24 cellular contexts compared by ENCODE assay signal in genomic region chr15:68375191-68375631, GRCh38. TPM values are rescaled to one million over a fixed set of nuclear protein-coding genes. Genes with fewer than 3 reads are reported as not detected.
DNase-seq lines count a peak whose midpoint lies in the region; ATAC-seq and TF ChIP-seq lines count a peak whose summit lies in the region.
"Had no signal": no experiment of that assay in that cellular context is flagged by ENCODE, and none has a peak within 500 bp of the region (broad histone marks: within the 10 kb centered on the region; RNA-seq: fewer than 3 reads in every experiment).

No MANE protein-coding gene starts in this region.

- DNase-seq in GM23338 (ENCODE audit: low spot score), result no peak
- DNase-seq in left lobe of liver (ENCODE audit: low spot score), result peak; percentile 31
- DNase-seq in posterior vena cava (ENCODE audit: low spot score), result peak; percentile 76
- no peak for DNase-seq in CD8-positive, alpha-beta memory T cell
- DNase-seq: activated CD4-positive, alpha-beta memory T cell treated with anti-CD3 and anti-CD28 coated beads for 36 hours; activated CD4-positive, CD25-positive, alpha-beta regulatory T cell; central memory CD4-positive, alpha-beta T cell; dermis blood vessel endothelial cell; esophagus squamous epithelium; foreskin keratinocyte; HCEC 1CT; heart right ventricle; NCI-H1417; NCI-H2029; NCI-H510A treated with DMSO at 0.1 percent for 48 hours; small intestine; stimulated activated naive B cell treated with anti-CD40 and anti-IgM and Interleukin-4, amounts not matched to agents 10 μg/mL and 1 μg/mL and 100 μg/mL, for 72 hours; substantia nigra; T-helper 1 cell had no signal

- H3K36me3 ChIP-seq in GM23338 (ENCODE audit: insufficient read depth) (no peaks in the 10 kb centered on the region), Loucy (ENCODE audit: insufficient read depth, low read length) (no peaks in the 10 kb centered on the region)
- no peaks in the 10 kb centered on the region for H3K36me3 ChIP-seq in CD8-positive, alpha-beta memory T cell (ENCODE audit: insufficient read depth, low read length)
- H3K36me3 ChIP-seq: esophagus squamous epithelium, heart right ventricle had no signal

- H3K9me3 ChIP-seq in Loucy (ENCODE audit: insufficient read depth, low read depth, low read length), result no peaks in the 10 kb centered on the region
- no peaks in the 10 kb centered on the region for H3K9me3 ChIP-seq in CD8-positive, alpha-beta memory T cell (ENCODE audit: low read length)
- H3K9me3 ChIP-seq: esophagus squamous epithelium, heart right ventricle had no signal

- H3K79me2 ChIP-seq in GM23338 (replicated peaks; ENCODE audit: insufficient read depth) (no peaks in the 10 kb centered on the region), Loucy (ENCODE audit: insufficient read depth, low read length) (no peaks in the 10 kb centered on the region)

- H2AFZ ChIP-seq in GM23338 (peak overlapping the region; percentile 80), Loucy (ENCODE audit: low read length) (0 out of 2 replicates have a peak overlapping the region, but pooled peaks have one; percentile 21)

- no peak overlapping the region for H3K27ac Mint-ChIP-seq in GM23338
- no peak overlapping the region for H3K27ac Mint-ChIP-seq in CD8-positive, alpha-beta memory T cell
- H3K27ac Mint-ChIP-seq: activated CD4-positive, alpha-beta memory T cell treated with anti-CD3 and anti-CD28 coated beads for 36 hours; naive thymus-derived CD4-positive, alpha-beta T cell; stimulated activated naive B cell treated with anti-CD40 and anti-IgM and Interleukin-4, amounts not matched to agents 10 μg/mL and 1 μg/mL and 100 μg/mL, for 72 hours had no signal

- H3K4me2 ChIP-seq in GM23338, result no peak overlapping the region
- H3K4me2 ChIP-seq in Loucy (ENCODE audit: low read depth, low read length, poor library complexity, severe bottlenecking), result no peak overlapping the region

- no peak overlapping the region for H3K9ac ChIP-seq in Loucy (ENCODE audit: low read depth, low read length, poor library complexity, severe bottlenecking)

- H3F3A ChIP-seq in GM23338 (replicated peaks; ENCODE audit: low read depth), result no peaks in the 10 kb centered on the region
- H3F3A ChIP-seq in Loucy (ENCODE audit: low read depth), result peaks cover 11% of the 10 kb centered on the region

- no peak overlapping the region for H3K4me3 Mint-ChIP-seq in GM23338
- no peak overlapping the region for H3K4me3 Mint-ChIP-seq in CD8-positive, alpha-beta memory T cell
- H3K4me3 Mint-ChIP-seq: activated CD4-positive, alpha-beta memory T cell treated with anti-CD3 and anti-CD28 coated beads for 36 hours; naive thymus-derived CD4-positive, alpha-beta T cell; stimulated activated naive B cell treated with anti-CD40 and anti-IgM and Interleukin-4, amounts not matched to agents 10 μg/mL and 1 μg/mL and 100 μg/mL, for 72 hours had no signal

- H3K4me3 ChIP-seq in GM23338 (no peak overlapping the region), Loucy (ENCODE audit: low read length, poor library complexity, severe bottlenecking) (no peak overlapping the region)
- no peak overlapping the region for H3K4me3 ChIP-seq in CD8-positive, alpha-beta memory T cell (ENCODE audit: low read length)
- H3K4me3 ChIP-seq: esophagus squamous epithelium, heart right ventricle had no signal

- no peaks in the 10 kb centered on the region for H3K36me3 Mint-ChIP-seq in GM23338 (ENCODE audit: low read depth)
- no peaks in the 10 kb centered on the region for H3K36me3 Mint-ChIP-seq in CD8-positive, alpha-beta memory T cell
- H3K36me3 Mint-ChIP-seq: activated CD4-positive, alpha-beta memory T cell treated with anti-CD3 and anti-CD28 coated beads for 36 hours; stimulated activated naive B cell treated with anti-CD40 and anti-IgM and Interleukin-4, amounts not matched to agents 10 μg/mL and 1 μg/mL and 100 μg/mL, for 72 hours had no signal

- TF ChIP-seq CTCF in GM23338 (conservative IDR thresholded peaks at IDR 0.05; ENCODE audit: low read depth in 2 of 2) (no peak), Loucy (conservative IDR thresholded peaks at IDR 0.05; ENCODE audit: low read length) (no peak)

- H3K4me1 Mint-ChIP-seq in GM23338, result no peaks in the 10 kb centered on the region; the same call in 2 of the 3 replicates
- peaks cover 4 to 11% (median 10%) of the 10 kb centered on the region in 3 donors for H3K4me1 Mint-ChIP-seq in CD8-positive, alpha-beta memory T cell

- no peaks in the 10 kb centered on the region for H4K20me1 ChIP-seq in GM23338 (replicated peaks; ENCODE audit: insufficient read depth)
- no peaks in the 10 kb centered on the region for H4K20me1 ChIP-seq in Loucy (ENCODE audit: insufficient read depth, low read length, poor library complexity, severe bottlenecking)

- CTCF ChIA-PET in CD8-positive, alpha-beta memory T cell (lab: Charles Lee), result no interaction called here

- ATAC-seq in GM23338, result no peak
- ATAC-seq in left lobe of liver, result no peak
- ATAC-seq in GM18868 (IDR thresholded peaks at IDR 0.05; ENCODE audit: unreplicated experiment), result no peak
- ATAC-seq in HG02938 (IDR thresholded peaks at IDR 0.05; ENCODE audit: unreplicated experiment), result no peak
- ATAC-seq: foreskin keratinocyte; heart right ventricle; HepG2; naive thymus-derived CD4-positive, alpha-beta T cell; stimulated activated naive B cell treated with anti-CD40 and anti-IgM and Interleukin-4, amounts not matched to agents 10 μg/mL and 1 μg/mL and 100 μg/mL, for 72 hours had no signal

- POLR2A ChIA-PET in CD8-positive, alpha-beta memory T cell (lab: Charles Lee), result no interaction called here

- peaks cover 10% of the 10 kb centered on the region for H3K27me3 Mint-ChIP-seq in GM23338 (ENCODE audit: insufficient read depth, low read depth, poor library complexity)
- H3K27me3 Mint-ChIP-seq in CD8-positive, alpha-beta memory T cell, result no peaks in the 10 kb centered on the region
- H3K27me3 Mint-ChIP-seq: activated CD4-positive, alpha-beta memory T cell treated with anti-CD3 and anti-CD28 coated beads for 36 hours; naive thymus-derived CD4-positive, alpha-beta T cell; stimulated activated naive B cell treated with anti-CD40 and anti-IgM and Interleukin-4, amounts not matched to agents 10 μg/mL and 1 μg/mL and 100 μg/mL, for 72 hours had no signal

- intact Hi-C loops in posterior vena cava (cut with DNase I), result loop anchor here in 1 of 2 donors (5.0 to 10.0 kb wide), 2 partner anchors 430 to 1117 kb away; no protein-coding TSS in a partner anchor

- H3K4me1 ChIP-seq in GM23338 (ENCODE audit: insufficient read depth) (no peaks in the 10 kb centered on the region), Loucy (ENCODE audit: insufficient read depth, low read length, poor library complexity, severe bottlenecking) (peaks cover 22% of the 10 kb centered on the region)
- no peaks in the 10 kb centered on the region for H3K4me1 ChIP-seq in CD8-positive, alpha-beta memory T cell (ENCODE audit: insufficient read depth, low read length)
- H3K4me1 ChIP-seq: esophagus squamous epithelium, foreskin keratinocyte had no signal

- no peaks in the 10 kb centered on the region for H3K9me3 Mint-ChIP-seq in GM23338
- no peaks in the 10 kb centered on the region for H3K9me3 Mint-ChIP-seq in CD8-positive, alpha-beta memory T cell
- H3K9me3 Mint-ChIP-seq: activated CD4-positive, alpha-beta memory T cell treated with anti-CD3 and anti-CD28 coated beads for 36 hours had no signal

- no peaks in the 10 kb centered on the region for H3K27me3 ChIP-seq in GM23338 (ENCODE audit: insufficient read depth)
- H3K27me3 ChIP-seq in Loucy (ENCODE audit: insufficient read depth, low read length, poor library complexity, severe bottlenecking), result no peaks in the 10 kb centered on the region
- no peaks in the 10 kb centered on the region for H3K27me3 ChIP-seq in CD8-positive, alpha-beta memory T cell (ENCODE audit: insufficient read depth, low read length, poor library complexity, severe bottlenecking)
- H3K27me3 ChIP-seq: esophagus squamous epithelium, heart right ventricle had no signal

- no peaks in the 10 kb centered on the region for H3K9me2 ChIP-seq in GM23338 (ENCODE audit: insufficient read depth)
- H3K9me2 ChIP-seq in Loucy (replicated peaks; ENCODE audit: low read depth, low read length), result no peaks in the 10 kb centered on the region

- no peak overlapping the region for H3K27ac ChIP-seq in GM23338 (ENCODE audit: low read depth)
- no peak overlapping the region for H3K27ac ChIP-seq in CD8-positive, alpha-beta memory T cell (ENCODE audit: low read depth, low read length)
- H3K27ac ChIP-seq: esophagus squamous epithelium, foreskin keratinocyte, heart right ventricle had no signal

TF ChIP-seq in GM23338, 12 proteins besides CTCF, POLR2A, EP300 and RAD21 (continues in another document):
- TF ChIP-seq JUNB (IDR thresholded peaks at IDR 0.05; ENCODE audit: unreplicated experiment) (no peak), ETS1 (IDR thresholded peaks at IDR 0.05) (no peak), ZNF114 (CRISPR knock-in tag; IDR thresholded peaks at IDR 0.05) (no peak), STAT1 (IDR thresholded peaks at IDR 0.05; ENCODE audit: unreplicated experiment) (no peak)

RNA-seq across cellular contexts. Expression of gene ITGA11, which starts 56.8 kb away (rescaled TPM):
- 0.03 TPM in 1 of 2 replicates, not detected in the other for total RNA-seq in GM23338 (2014; rRNA removed; shearing (Covaris generic))
- 0.14 and 0.40 TPM in 2 replicates for polyA plus RNA-seq in GM23338 (2016; fragmentation: Nextera tagmentation; extraction: Ambion mirVana)
- total RNA-seq in left lobe of liver (0.88 TPM), posterior vena cava (10 to 100 TPM; 23.1 to 62.5 TPM)
- not detected for total RNA-seq in CD8-positive, alpha-beta memory T cell
- polyA plus RNA-seq in CD8-positive, alpha-beta memory T cell, result not detected
- total RNA-seq: foreskin keratinocyte, HepG2 had no signal
- polyA plus RNA-seq: foreskin keratinocyte, HepG2 had no signal

Comparison
In these comparisons a context has a peak if more than half of its experiments do, and no peak if none do; other contexts are left out.
1. DNase-seq: peak in left lobe of liver (single experiment) and posterior vena cava (single experiment); none in GM23338 (single experiment) and CD8-positive, alpha-beta memory T cell (0 of 5).
2. RNA of gene ITGA11, which starts 56.8 kb away (total RNA-seq): 23.1 to 62.5 TPM in posterior vena cava; 0.88 TPM in left lobe of liver (single experiment), 0.03 TPM in GM23338 and not detected in CD8-positive, alpha-beta memory T cell; every median in the first group is over 10 times any median in the second.